ENCODE assay signal across 28 cellular contexts in the genomic region with DNA sequence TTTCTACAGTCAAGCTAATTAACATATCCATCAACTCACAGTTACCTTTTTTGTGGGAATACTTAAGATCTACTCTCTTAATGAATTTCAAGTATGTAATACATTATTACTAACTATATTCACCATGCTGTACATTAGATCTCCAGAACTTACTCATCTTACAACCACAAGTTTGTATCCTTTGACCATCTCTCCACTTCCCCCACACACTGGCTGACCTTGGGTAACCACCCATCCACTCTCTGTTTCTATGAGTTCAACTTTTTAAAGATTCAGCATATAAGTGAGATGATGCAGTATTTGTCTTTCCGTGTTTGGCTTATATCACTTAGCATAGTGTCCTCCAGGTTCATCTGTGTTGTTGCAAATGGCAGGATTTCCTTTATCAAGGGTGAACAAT. TPM values are rescaled to one million over a fixed set of nuclear protein-coding genes. Genes with fewer than 3 reads are reported as not detected.
DNase-seq lines count a peak whose midpoint lies in the region; ATAC-seq lines count a peak whose summit lies in the region.
"Had no signal": no experiment of that assay in that cellular context is flagged by ENCODE, and none has a peak within 500 bp of the region (broad histone marks: within the 10 kb centered on the region; RNA-seq: fewer than 3 reads in every experiment).

No MANE protein-coding gene starts in this region.

- peak; percentile 67 for ATAC-seq in stimulated activated naive CD8-positive, alpha-beta T cell treated with anti-CD3 and anti-CD28 coated beads, Interleukin-15, amount 100 ng/mL, for 72 hours
- no peak for ATAC-seq in stimulated activated naive CD8-positive, alpha-beta T cell treated with anti-CD3 and anti-CD28 coated beads, Interleukin-15, Interleukin-2, amounts not matched to agents 100 U/mL and 50 U/mL, for 24 hours
- ATAC-seq in GM21825 (IDR thresholded peaks at IDR 0.05; ENCODE audit: unreplicated experiment), result peak; percentile 58
- peak; percentile 55 for ATAC-seq in HG03342 (IDR thresholded peaks at IDR 0.05; ENCODE audit: unreplicated experiment)
- ATAC-seq: foreskin keratinocyte; left lung; naive thymus-derived CD8-positive, alpha-beta T cell had no signal

- DNase-seq in stimulated activated naive CD8-positive, alpha-beta T cell treated with anti-CD3 and anti-CD28 coated beads, Interleukin-15, amount 100 ng/mL, for 72 hours, result peak in 1 of 2 donors; percentile 11
- DNase-seq in stimulated activated naive CD8-positive, alpha-beta T cell treated with anti-CD3 and anti-CD28 coated beads, Interleukin-15, Interleukin-2, amounts not matched to agents 100 U/mL and 50 U/mL, for 24 hours, result no peak
- no peak for DNase-seq in SKM-1 treated with dmso at 0.1 percent for 144 hours (lab: John Stamatoyannopoulos, UW; ENCODE audit: unreplicated experiment)
- DNase-seq in NCI-H1694 treated with DMSO at 0.1 percent for 48 hours (lab: John Stamatoyannopoulos, UW), result no peak
- DNase-seq in activated CD4-positive, alpha-beta memory T cell treated with anti-CD3 and anti-CD28 coated beads, Interleukin-2, amount 10 ng/mL, durations not matched to agents 7 days and 5 days, result no peak
- no peak for DNase-seq in activated naive CD4-positive, alpha-beta T cell treated with anti-CD3 and anti-CD28 coated beads, Interleukin-2, amount 50 U/mL, for 16 hours
- DNase-seq: activated CD4-positive, alpha-beta T cell treated with anti-CD3 and anti-CD28 coated beads, Interleukin-2, amount 50 U/mL, for 1 hour; activated gamma-delta T cell; activated T-cell treated with anti-CD3 and anti-CD28 coated beads for 4 hours; brain microvascular endothelial cell; DND-41; effector memory CD4-positive, alpha-beta T cell; foreskin keratinocyte; H9; KBM-7; left lung; naive thymus-derived CD8-positive, alpha-beta T cell; NCI-H2171 treated with DMSO at 0.1 percent for 48 hours; NCI-H526; RPMI8226; spleen; stimulated activated CD4-positive, alpha-beta T cell treated with anti-CD3 and anti-CD28 coated beads, Interleukin-4, amount 100 ng/mL, for 24 hours; stomach had no signal

- POLR2A ChIA-PET in activated CD4-positive, alpha-beta memory T cell treated with anti-CD3 and anti-CD28 coated beads, Interleukin-2, amount 10 ng/mL, durations not matched to agents 7 days and 5 days (lab: Charles Lee), result no interaction called here

- CTCF ChIA-PET in activated CD4-positive, alpha-beta memory T cell treated with anti-CD3 and anti-CD28 coated beads, Interleukin-2, amount 10 ng/mL, durations not matched to agents 7 days and 5 days (lab: Charles Lee), result no interaction called here

- peaks cover 15% of the 10 kb centered on the region for H3K36me3 Mint-ChIP-seq in activated CD4-positive, alpha-beta memory T cell treated with anti-CD3 and anti-CD28 coated beads, Interleukin-2, amount 10 ng/mL, durations not matched to agents 7 days and 5 days (ENCODE audit: low read depth)

- H3K27ac Mint-ChIP-seq in stimulated activated naive CD8-positive, alpha-beta T cell treated with anti-CD3 and anti-CD28 coated beads, Interleukin-15, amount 100 ng/mL, for 72 hours, result no peak overlapping the region
- no peak overlapping the region for H3K27ac Mint-ChIP-seq in activated CD4-positive, alpha-beta memory T cell treated with anti-CD3 and anti-CD28 coated beads, Interleukin-2, amount 10 ng/mL, durations not matched to agents 7 days and 5 days
- H3K27ac Mint-ChIP-seq: B cell; H9; naive thymus-derived CD8-positive, alpha-beta T cell; T-helper 2 cell treated with Interferon-gamma antibody and Interleukin-4, amounts not matched to agents 5 μg/mL and 100 μg/mL, for 36 hours; type B pancreatic cell had no signal

- no peak overlapping the region for H3K4me3 Mint-ChIP-seq in stimulated activated naive CD8-positive, alpha-beta T cell treated with anti-CD3 and anti-CD28 coated beads, Interleukin-15, amount 100 ng/mL, for 72 hours
- H3K4me3 Mint-ChIP-seq in activated CD4-positive, alpha-beta memory T cell treated with anti-CD3 and anti-CD28 coated beads, Interleukin-2, amount 10 ng/mL, durations not matched to agents 7 days and 5 days, result no peak overlapping the region
- H3K4me3 Mint-ChIP-seq: B cell; H9; naive thymus-derived CD8-positive, alpha-beta T cell; T-helper 2 cell treated with Interferon-gamma antibody and Interleukin-4, amounts not matched to agents 5 μg/mL and 100 μg/mL, for 36 hours; type B pancreatic cell had no signal

- H3K27me3 Mint-ChIP-seq in stimulated activated naive CD8-positive, alpha-beta T cell treated with anti-CD3 and anti-CD28 coated beads, Interleukin-15, amount 100 ng/mL, for 72 hours, result no peaks in the 10 kb centered on the region
- H3K27me3 Mint-ChIP-seq in activated CD4-positive, alpha-beta memory T cell treated with anti-CD3 and anti-CD28 coated beads, Interleukin-2, amount 10 ng/mL, durations not matched to agents 7 days and 5 days, result no peaks in the 10 kb centered on the region
- H3K27me3 Mint-ChIP-seq: B cell; naive thymus-derived CD8-positive, alpha-beta T cell; type B pancreatic cell had no signal

- peaks cover 4 to 13% of the 10 kb centered on the region in 2 donors for H3K9me3 Mint-ChIP-seq in stimulated activated naive CD8-positive, alpha-beta T cell treated with anti-CD3 and anti-CD28 coated beads, Interleukin-15, amount 100 ng/mL, for 72 hours
- H3K9me3 Mint-ChIP-seq in activated CD4-positive, alpha-beta memory T cell treated with anti-CD3 and anti-CD28 coated beads, Interleukin-2, amount 10 ng/mL, durations not matched to agents 7 days and 5 days, result peaks cover 12% of the 10 kb centered on the region

- H3K4me1 Mint-ChIP-seq in stimulated activated naive CD8-positive, alpha-beta T cell treated with anti-CD3 and anti-CD28 coated beads, Interleukin-15, amount 100 ng/mL, for 72 hours, result peaks cover 14% of the 10 kb centered on the region
- H3K4me1 Mint-ChIP-seq in activated CD4-positive, alpha-beta memory T cell treated with anti-CD3 and anti-CD28 coated beads, Interleukin-2, amount 10 ng/mL, durations not matched to agents 7 days and 5 days, result peaks cover 8% of the 10 kb centered on the region

RNA-seq across cellular contexts. Expression of a gene that starts 30.5 kb away (rescaled TPM):
- 10 to 100 TPM; 33.9 to 37.9 TPM for total RNA-seq in activated CD4-positive, alpha-beta memory T cell treated with anti-CD3 and anti-CD28 coated beads, Interleukin-2, amount 10 ng/mL, durations not matched to agents 7 days and 5 days
